2 cellular contexts compared by ENCODE assay signal in genomic region chr1:108047085-108047484, GRCh38.
TF ChIP-seq lines count a peak whose summit lies in the region.

No MANE protein-coding gene starts in this region.

TF ChIP-seq in HepG2, 621 proteins besides CTCF, POLR2A, EP300 and RAD21 (continued from another document):
- no peak for TF ChIP-seq TIGD3 (CRISPR knock-in tag; IDR thresholded peaks at IDR 0.05; ENCODE audit: borderline replicate concordance)
- no peak for TF ChIP-seq SAP130 (CRISPR knock-in tag; IDR thresholded peaks at IDR 0.05; ENCODE audit: low read depth)
- peak; percentile 27 to 57; a peak in 3 of 4 replicates for TF ChIP-seq MAFK (conservative IDR thresholded peaks at IDR 0.05 in 1 of 2, IDR thresholded peaks at IDR 0.05 in 1 of 2; ENCODE audit: low read length in 2 of 2)

TF ChIP-seq in WTC11, 78 proteins besides CTCF, POLR2A, EP300 and RAD21 (continued from another document):
- TF ChIP-seq TEAD4 (CRISPR knock-in tag; IDR thresholded peaks at IDR 0.05) (no peak), ZNF512 (CRISPR knock-in tag; IDR thresholded peaks at IDR 0.05; ENCODE audit: borderline replicate concordance) (no peak), PREB (CRISPR knock-in tag; IDR thresholded peaks at IDR 0.05; ENCODE audit: borderline replicate concordance) (no peak), NR1H2 (CRISPR knock-in tag; IDR thresholded peaks at IDR 0.05) (no peak), ZMAT4 (CRISPR knock-in tag; IDR thresholded peaks at IDR 0.05) (no peak), ATF3 (CRISPR knock-in tag; conservative IDR thresholded peaks at IDR 0.05) (no peak), ELF4 (CRISPR knock-in tag; IDR thresholded peaks at IDR 0.05; ENCODE audit: low read depth) (no peak), ATF6 (CRISPR knock-in tag; IDR thresholded peaks at IDR 0.05) (no peak), ZNF396 (CRISPR knock-in tag; IDR thresholded peaks at IDR 0.05; ENCODE audit: borderline replicate concordance) (no peak)
